2 cellular contexts compared by ENCODE assay signal in the genomic region with DNA sequence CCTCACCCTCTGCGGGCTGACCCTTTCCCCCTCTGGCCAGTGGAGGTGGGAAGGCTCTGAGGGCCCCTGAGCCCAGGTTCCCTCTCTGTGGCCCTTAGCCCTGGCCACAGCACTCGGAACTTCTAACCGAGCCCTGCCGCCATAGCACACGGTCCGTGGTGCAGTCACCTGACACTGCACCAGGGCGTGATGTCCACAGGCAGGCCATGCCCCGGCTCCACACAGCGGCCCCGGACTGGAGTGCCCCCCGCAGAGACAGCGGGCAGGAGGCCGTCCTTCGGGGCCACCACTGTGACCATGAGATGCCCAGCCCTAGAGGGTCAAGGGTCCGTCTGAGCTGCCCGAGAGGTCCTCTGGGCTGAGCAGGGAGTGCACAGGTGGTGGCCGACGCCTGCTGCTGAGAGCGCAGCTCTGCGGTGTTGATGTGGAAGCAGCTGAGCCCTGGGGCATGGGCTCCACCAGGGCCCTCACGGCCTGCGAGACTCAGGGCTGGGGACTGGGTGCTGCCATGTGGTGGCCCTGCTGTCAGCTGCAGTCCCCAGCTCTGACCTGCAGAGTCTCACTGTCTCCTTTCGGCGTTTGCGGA.
TF ChIP-seq lines count a peak whose summit lies in the region.

No MANE protein-coding gene starts in this region.

TF ChIP-seq in WTC11, 78 proteins besides CTCF, POLR2A, EP300 and RAD21:
- no peak for TF ChIP-seq PRRX2 (CRISPR knock-in tag; IDR thresholded peaks at IDR 0.05)
- no peak for TF ChIP-seq SMAD3 (CRISPR knock-in tag; IDR thresholded peaks at IDR 0.05; ENCODE audit: borderline replicate concordance)
- TF ChIP-seq JAZF1 (CRISPR knock-in tag; IDR thresholded peaks at IDR 0.05) = no peak
- TF ChIP-seq, protein P1, sequence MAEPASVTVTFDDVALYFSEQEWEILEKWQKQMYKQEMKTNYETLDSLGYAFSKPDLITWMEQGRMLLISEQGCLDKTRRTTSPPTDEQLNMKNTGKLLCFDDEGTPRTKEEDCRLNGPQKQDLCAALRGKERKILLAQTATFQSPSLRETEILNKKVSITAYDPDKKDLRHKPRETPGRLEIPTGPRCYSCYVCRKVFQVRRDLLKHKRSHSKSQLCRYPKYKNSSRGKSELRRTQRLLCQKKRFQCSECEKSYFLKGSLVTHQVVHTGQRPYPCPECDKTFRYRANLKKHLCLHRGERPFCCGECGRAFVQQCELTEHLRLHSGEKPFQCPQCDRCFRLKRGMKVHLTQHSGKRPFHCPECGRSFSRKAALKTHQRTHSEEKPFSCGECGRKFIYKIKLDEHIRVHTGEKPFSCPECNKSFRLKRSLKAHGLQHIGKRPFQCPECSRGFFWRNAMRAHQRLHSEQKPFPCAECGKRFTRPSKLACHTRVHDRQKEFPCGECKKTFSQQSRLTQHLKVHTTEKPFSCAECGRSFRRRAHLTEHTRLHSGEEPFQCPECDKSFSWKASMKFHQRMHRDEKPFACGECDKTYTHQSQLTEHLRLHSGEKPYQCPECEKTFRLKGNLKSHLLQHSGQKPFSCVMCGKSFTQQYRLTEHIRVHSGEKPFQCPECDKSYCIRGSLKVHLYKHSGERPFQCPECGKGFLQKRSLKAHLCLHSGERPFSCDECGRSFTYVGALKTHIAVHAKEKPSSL (CRISPR knock-in tag; conservative IDR thresholded peaks at IDR 0.05) = no peak
- TF ChIP-seq GRHL2 (CRISPR knock-in tag; IDR thresholded peaks at IDR 0.05; ENCODE audit: insufficient replicate concordance, severe bottlenecking) = no peak
- TF ChIP-seq, protein P2, sequence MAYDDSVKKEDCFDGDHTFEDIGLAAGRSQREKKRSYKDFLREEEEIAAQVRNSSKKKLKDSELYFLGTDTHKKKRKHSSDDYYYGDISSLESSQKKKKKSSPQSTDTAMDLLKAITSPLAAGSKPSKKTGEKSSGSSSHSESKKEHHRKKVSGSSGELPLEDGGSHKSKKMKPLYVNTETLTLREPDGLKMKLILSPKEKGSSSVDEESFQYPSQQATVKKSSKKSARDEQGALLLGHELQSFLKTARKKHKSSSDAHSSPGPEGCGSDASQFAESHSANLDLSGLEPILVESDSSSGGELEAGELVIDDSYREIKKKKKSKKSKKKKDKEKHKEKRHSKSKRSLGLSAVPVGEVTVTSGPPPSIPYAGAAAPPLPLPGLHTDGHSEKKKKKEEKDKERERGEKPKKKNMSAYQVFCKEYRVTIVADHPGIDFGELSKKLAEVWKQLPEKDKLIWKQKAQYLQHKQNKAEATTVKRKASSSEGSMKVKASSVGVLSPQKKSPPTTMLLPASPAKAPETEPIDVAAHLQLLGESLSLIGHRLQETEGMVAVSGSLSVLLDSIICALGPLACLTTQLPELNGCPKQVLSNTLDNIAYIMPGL (CRISPR knock-in tag; IDR thresholded peaks at IDR 0.05) = no peak
- no peak for TF ChIP-seq ZNF232 (CRISPR knock-in tag; IDR thresholded peaks at IDR 0.05)
- no peak for TF ChIP-seq CBFB (CRISPR knock-in tag; IDR thresholded peaks at IDR 0.05; ENCODE audit: low read depth)
- no peak for TF ChIP-seq RELA (CRISPR knock-in tag; IDR thresholded peaks at IDR 0.05; ENCODE audit: borderline replicate concordance)
- TF ChIP-seq NFE2L1 (CRISPR knock-in tag; IDR thresholded peaks at IDR 0.05) = no peak
- TF ChIP-seq, protein P3, sequence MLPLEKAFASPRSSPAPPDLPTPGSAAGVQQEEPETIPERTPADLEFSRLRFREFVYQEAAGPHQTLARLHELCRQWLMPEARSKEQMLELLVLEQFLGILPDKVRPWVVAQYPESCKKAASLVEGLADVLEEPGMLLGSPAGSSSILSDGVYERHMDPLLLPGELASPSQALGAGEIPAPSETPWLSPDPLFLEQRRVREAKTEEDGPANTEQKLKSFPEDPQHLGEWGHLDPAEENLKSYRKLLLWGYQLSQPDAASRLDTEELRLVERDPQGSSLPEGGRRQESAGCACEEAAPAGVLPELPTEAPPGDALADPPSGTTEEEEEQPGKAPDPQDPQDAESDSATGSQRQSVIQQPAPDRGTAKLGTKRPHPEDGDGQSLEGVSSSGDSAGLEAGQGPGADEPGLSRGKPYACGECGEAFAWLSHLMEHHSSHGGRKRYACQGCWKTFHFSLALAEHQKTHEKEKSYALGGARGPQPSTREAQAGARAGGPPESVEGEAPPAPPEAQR (CRISPR knock-in tag; IDR thresholded peaks at IDR 0.05) = no peak
- TF ChIP-seq, protein P4, sequence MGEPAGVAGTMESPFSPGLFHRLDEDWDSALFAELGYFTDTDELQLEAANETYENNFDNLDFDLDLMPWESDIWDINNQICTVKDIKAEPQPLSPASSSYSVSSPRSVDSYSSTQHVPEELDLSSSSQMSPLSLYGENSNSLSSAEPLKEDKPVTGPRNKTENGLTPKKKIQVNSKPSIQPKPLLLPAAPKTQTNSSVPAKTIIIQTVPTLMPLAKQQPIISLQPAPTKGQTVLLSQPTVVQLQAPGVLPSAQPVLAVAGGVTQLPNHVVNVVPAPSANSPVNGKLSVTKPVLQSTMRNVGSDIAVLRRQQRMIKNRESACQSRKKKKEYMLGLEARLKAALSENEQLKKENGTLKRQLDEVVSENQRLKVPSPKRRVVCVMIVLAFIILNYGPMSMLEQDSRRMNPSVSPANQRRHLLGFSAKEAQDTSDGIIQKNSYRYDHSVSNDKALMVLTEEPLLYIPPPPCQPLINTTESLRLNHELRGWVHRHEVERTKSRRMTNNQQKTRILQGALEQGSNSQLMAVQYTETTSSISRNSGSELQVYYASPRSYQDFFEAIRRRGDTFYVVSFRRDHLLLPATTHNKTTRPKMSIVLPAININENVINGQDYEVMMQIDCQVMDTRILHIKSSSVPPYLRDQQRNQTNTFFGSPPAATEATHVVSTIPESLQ (CRISPR knock-in tag; IDR thresholded peaks at IDR 0.05) = no peak
- no peak for TF ChIP-seq GABPB1 (CRISPR knock-in tag; IDR thresholded peaks at IDR 0.05)
- TF ChIP-seq FOXJ3 (CRISPR knock-in tag; IDR thresholded peaks at IDR 0.05; ENCODE audit: borderline replicate concordance) = no peak

TF ChIP-seq in HepG2, 621 proteins besides CTCF, POLR2A, EP300 and RAD21:
- TF ChIP-seq MED13 (CRISPR knock-in tag; IDR thresholded peaks at IDR 0.05) (no peak), BRD4 (CRISPR knock-in tag; IDR thresholded peaks at IDR 0.05) (peak; percentile 14; the same call in 1 of the 2 replicates), MTF2 (CRISPR knock-in tag; IDR thresholded peaks at IDR 0.05; ENCODE audit: borderline replicate concordance) (0 out of 2 replicates have a peak, but pooled peaks have one; percentile 60), HNRNPLL (IDR thresholded peaks at IDR 0.05; ENCODE audit: low read depth, low read length, poor library complexity, severe bottlenecking) (peak; percentile 32), SRY (CRISPR knock-in tag; IDR thresholded peaks at IDR 0.05) (0 out of 2 replicates have a peak, but pooled peaks have one; percentile 39), CHCHD3 (CRISPR knock-in tag; IDR thresholded peaks at IDR 0.05) (peak; percentile 53; the same call in 1 of the 2 replicates), POLR2AphosphoS5 (IDR thresholded peaks at IDR 0.05; ENCODE audit: low read depth, low read length) (no peak)
- TF ChIP-seq, protein P5, sequence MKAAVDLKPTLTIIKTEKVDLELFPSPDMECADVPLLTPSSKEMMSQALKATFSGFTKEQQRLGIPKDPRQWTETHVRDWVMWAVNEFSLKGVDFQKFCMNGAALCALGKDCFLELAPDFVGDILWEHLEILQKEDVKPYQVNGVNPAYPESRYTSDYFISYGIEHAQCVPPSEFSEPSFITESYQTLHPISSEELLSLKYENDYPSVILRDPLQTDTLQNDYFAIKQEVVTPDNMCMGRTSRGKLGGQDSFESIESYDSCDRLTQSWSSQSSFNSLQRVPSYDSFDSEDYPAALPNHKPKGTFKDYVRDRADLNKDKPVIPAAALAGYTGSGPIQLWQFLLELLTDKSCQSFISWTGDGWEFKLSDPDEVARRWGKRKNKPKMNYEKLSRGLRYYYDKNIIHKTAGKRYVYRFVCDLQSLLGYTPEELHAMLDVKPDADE (CRISPR knock-in tag; IDR thresholded peaks at IDR 0.05) = no peak
- TF ChIP-seq, protein P6, sequence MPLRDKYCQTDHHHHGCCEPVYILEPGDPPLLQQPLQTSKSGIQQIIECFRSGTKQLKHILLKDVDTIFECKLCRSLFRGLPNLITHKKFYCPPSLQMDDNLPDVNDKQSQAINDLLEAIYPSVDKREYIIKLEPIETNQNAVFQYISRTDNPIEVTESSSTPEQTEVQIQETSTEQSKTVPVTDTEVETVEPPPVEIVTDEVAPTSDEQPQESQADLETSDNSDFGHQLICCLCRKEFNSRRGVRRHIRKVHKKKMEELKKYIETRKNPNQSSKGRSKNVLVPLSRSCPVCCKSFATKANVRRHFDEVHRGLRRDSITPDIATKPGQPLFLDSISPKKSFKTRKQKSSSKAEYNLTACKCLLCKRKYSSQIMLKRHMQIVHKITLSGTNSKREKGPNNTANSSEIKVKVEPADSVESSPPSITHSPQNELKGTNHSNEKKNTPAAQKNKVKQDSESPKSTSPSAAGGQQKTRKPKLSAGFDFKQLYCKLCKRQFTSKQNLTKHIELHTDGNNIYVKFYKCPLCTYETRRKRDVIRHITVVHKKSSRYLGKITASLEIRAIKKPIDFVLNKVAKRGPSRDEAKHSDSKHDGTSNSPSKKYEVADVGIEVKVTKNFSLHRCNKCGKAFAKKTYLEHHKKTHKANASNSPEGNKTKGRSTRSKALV (CRISPR knock-in tag; IDR thresholded peaks at IDR 0.05) = 0 out of 2 replicates have a peak, but pooled peaks have one; percentile 19
- TF ChIP-seq, protein P7, sequence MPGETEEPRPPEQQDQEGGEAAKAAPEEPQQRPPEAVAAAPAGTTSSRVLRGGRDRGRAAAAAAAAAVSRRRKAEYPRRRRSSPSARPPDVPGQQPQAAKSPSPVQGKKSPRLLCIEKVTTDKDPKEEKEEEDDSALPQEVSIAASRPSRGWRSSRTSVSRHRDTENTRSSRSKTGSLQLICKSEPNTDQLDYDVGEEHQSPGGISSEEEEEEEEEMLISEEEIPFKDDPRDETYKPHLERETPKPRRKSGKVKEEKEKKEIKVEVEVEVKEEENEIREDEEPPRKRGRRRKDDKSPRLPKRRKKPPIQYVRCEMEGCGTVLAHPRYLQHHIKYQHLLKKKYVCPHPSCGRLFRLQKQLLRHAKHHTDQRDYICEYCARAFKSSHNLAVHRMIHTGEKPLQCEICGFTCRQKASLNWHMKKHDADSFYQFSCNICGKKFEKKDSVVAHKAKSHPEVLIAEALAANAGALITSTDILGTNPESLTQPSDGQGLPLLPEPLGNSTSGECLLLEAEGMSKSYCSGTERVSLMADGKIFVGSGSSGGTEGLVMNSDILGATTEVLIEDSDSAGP (CRISPR knock-in tag; IDR thresholded peaks at IDR 0.05; ENCODE audit: borderline replicate concordance) = 0 out of 2 replicates have a peak, but pooled peaks have one; percentile 6
- TF ChIP-seq, protein P8, sequence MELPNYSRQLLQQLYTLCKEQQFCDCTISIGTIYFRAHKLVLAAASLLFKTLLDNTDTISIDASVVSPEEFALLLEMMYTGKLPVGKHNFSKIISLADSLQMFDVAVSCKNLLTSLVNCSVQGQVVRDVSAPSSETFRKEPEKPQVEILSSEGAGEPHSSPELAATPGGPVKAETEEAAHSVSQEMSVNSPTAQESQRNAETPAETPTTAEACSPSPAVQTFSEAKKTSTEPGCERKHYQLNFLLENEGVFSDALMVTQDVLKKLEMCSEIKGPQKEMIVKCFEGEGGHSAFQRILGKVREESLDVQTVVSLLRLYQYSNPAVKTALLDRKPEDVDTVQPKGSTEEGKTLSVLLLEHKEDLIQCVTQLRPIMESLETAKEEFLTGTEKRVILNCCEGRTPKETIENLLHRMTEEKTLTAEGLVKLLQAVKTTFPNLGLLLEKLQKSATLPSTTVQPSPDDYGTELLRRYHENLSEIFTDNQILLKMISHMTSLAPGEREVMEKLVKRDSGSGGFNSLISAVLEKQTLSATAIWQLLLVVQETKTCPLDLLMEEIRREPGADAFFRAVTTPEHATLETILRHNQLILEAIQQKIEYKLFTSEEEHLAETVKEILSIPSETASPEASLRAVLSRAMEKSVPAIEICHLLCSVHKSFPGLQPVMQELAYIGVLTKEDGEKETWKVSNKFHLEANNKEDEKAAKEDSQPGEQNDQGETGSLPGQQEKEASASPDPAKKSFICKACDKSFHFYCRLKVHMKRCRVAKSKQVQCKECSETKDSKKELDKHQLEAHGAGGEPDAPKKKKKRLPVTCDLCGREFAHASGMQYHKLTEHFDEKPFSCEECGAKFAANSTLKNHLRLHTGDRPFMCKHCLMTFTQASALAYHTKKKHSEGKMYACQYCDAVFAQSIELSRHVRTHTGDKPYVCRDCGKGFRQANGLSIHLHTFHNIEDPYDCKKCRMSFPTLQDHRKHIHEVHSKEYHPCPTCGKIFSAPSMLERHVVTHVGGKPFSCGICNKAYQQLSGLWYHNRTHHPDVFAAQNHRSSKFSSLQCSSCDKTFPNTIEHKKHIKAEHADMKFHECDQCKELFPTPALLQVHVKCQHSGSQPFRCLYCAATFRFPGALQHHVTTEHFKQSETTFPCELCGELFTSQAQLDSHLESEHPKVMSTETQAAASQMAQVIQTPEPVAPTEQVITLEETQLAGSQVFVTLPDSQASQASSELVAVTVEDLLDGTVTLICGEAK (IDR thresholded peaks at IDR 0.05) = no peak
- TF ChIP-seq, protein P8 (CRISPR knock-in tag; IDR thresholded peaks at IDR 0.05) = 0 out of 2 replicates have a peak, but pooled peaks have one; percentile 24
